2 cellular contexts compared by ENCODE assay signal in the genomic region with DNA sequence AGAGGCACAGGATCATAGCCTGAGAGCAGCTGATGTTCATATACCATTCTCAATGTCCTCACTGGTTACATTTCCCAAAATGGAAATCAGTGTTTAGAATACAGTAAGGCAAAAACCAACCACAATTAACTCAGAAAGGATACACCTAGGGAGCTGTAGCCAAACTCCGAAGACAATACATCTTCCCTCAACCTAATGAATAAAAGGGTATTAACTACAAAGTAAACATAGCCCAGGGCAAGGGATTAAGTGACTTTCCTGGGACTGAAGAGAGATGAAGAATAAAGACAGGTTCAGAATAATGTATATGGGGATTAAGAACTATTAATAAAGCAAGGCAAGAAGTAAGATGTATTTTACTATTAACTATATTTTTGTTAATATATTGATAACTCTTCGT.
TF ChIP-seq lines count a peak whose summit lies in the region.

No MANE protein-coding gene starts in this region.

TF ChIP-seq in GM23338, 12 proteins besides CTCF, POLR2A, EP300 and RAD21 (continued from another document):
- TF ChIP-seq, protein P1, sequence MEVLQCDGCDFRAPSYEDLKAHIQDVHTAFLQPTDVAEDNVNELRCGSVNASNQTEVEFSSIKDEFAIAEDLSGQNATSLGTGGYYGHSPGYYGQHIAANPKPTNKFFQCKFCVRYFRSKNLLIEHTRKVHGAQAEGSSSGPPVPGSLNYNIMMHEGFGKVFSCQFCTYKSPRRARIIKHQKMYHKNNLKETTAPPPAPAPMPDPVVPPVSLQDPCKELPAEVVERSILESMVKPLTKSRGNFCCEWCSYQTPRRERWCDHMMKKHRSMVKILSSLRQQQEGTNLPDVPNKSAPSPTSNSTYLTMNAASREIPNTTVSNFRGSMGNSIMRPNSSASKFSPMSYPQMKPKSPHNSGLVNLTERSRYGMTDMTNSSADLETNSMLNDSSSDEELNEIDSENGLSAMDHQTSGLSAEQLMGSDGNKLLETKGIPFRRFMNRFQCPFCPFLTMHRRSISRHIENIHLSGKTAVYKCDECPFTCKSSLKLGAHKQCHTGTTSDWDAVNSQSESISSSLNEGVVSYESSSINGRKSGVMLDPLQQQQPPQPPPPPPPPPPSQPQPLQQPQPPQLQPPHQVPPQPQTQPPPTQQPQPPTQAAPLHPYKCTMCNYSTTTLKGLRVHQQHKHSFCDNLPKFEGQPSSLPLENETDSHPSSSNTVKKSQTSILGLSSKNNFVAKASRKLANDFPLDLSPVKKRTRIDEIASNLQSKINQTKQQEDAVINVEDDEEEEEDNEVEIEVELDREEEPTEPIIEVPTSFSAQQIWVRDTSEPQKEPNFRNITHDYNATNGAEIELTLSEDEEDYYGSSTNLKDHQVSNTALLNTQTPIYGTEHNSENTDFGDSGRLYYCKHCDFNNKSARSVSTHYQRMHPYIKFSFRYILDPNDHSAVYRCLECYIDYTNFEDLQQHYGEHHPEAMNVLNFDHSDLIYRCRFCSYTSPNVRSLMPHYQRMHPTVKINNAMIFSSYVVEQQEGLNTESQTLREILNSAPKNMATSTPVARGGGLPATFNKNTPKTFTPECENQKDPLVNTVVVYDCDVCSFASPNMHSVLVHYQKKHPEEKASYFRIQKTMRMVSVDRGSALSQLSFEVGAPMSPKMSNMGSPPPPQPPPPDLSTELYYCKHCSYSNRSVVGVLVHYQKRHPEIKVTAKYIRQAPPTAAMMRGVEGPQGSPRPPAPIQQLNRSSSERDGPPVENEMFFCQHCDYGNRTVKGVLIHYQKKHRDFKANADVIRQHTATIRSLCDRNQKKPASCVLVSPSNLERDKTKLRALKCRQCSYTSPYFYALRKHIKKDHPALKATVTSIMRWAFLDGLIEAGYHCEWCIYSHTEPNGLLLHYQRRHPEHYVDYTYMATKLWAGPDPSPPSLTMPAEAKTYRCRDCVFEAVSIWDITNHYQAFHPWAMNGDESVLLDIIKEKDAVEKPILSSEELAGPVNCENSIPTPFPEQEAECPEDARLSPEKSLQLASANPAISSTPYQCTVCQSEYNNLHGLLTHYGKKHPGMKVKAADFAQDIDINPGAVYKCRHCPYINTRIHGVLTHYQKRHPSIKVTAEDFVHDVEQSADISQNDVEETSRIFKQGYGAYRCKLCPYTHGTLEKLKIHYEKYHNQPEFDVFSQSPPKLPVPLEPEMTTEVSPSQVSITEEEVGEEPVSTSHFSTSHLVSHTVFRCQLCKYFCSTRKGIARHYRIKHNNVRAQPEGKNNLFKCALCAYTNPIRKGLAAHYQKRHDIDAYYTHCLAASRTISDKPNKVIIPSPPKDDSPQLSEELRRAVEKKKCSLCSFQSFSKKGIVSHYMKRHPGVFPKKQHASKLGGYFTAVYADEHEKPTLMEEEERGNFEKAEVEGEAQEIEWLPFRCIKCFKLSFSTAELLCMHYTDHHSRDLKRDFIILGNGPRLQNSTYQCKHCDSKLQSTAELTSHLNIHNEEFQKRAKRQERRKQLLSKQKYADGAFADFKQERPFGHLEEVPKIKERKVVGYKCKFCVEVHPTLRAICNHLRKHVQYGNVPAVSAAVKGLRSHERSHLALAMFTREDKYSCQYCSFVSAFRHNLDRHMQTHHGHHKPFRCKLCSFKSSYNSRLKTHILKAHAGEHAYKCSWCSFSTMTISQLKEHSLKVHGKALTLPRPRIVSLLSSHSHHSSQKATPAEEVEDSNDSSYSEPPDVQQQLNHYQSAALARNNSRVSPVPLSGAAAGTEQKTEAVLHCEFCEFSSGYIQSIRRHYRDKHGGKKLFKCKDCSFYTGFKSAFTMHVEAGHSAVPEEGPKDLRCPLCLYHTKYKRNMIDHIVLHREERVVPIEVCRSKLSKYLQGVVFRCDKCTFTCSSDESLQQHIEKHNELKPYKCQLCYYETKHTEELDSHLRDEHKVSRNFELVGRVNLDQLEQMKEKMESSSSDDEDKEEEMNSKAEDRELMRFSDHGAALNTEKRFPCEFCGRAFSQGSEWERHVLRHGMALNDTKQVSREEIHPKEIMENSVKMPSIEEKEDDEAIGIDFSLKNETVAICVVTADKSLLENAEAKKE (CRISPR knock-in tag; IDR thresholded peaks at IDR 0.05), result no peak
- TF ChIP-seq, protein P2, sequence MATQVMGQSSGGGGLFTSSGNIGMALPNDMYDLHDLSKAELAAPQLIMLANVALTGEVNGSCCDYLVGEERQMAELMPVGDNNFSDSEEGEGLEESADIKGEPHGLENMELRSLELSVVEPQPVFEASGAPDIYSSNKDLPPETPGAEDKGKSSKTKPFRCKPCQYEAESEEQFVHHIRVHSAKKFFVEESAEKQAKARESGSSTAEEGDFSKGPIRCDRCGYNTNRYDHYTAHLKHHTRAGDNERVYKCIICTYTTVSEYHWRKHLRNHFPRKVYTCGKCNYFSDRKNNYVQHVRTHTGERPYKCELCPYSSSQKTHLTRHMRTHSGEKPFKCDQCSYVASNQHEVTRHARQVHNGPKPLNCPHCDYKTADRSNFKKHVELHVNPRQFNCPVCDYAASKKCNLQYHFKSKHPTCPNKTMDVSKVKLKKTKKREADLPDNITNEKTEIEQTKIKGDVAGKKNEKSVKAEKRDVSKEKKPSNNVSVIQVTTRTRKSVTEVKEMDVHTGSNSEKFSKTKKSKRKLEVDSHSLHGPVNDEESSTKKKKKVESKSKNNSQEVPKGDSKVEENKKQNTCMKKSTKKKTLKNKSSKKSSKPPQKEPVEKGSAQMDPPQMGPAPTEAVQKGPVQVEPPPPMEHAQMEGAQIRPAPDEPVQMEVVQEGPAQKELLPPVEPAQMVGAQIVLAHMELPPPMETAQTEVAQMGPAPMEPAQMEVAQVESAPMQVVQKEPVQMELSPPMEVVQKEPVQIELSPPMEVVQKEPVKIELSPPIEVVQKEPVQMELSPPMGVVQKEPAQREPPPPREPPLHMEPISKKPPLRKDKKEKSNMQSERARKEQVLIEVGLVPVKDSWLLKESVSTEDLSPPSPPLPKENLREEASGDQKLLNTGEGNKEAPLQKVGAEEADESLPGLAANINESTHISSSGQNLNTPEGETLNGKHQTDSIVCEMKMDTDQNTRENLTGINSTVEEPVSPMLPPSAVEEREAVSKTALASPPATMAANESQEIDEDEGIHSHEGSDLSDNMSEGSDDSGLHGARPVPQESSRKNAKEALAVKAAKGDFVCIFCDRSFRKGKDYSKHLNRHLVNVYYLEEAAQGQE (IDR thresholded peaks at IDR 0.05; ENCODE audit: unreplicated experiment), result no peak
- TF ChIP-seq CREB1 (CRISPR knock-in tag; IDR thresholded peaks at IDR 0.05; ENCODE audit: low read depth) (no peak), POLR2AphosphoS5 (IDR thresholded peaks at IDR 0.05; ENCODE audit: low read depth) (no peak), EZH2phosphoT487 (IDR thresholded peaks at IDR 0.05; ENCODE audit: unreplicated experiment) (no peak), ZNF114 (CRISPR knock-in tag; IDR thresholded peaks at IDR 0.05) (no peak), STAT1 (IDR thresholded peaks at IDR 0.05; ENCODE audit: unreplicated experiment) (no peak), EZH2 (IDR thresholded peaks at IDR 0.05; ENCODE audit: low read depth, unreplicated experiment) (no peak)
- TF ChIP-seq, protein P3, sequence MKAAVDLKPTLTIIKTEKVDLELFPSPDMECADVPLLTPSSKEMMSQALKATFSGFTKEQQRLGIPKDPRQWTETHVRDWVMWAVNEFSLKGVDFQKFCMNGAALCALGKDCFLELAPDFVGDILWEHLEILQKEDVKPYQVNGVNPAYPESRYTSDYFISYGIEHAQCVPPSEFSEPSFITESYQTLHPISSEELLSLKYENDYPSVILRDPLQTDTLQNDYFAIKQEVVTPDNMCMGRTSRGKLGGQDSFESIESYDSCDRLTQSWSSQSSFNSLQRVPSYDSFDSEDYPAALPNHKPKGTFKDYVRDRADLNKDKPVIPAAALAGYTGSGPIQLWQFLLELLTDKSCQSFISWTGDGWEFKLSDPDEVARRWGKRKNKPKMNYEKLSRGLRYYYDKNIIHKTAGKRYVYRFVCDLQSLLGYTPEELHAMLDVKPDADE (IDR thresholded peaks at IDR 0.05), result no peak

TF ChIP-seq in WTC11, 78 proteins besides CTCF, POLR2A, EP300 and RAD21 (continued from another document):
- TF ChIP-seq, protein P4, sequence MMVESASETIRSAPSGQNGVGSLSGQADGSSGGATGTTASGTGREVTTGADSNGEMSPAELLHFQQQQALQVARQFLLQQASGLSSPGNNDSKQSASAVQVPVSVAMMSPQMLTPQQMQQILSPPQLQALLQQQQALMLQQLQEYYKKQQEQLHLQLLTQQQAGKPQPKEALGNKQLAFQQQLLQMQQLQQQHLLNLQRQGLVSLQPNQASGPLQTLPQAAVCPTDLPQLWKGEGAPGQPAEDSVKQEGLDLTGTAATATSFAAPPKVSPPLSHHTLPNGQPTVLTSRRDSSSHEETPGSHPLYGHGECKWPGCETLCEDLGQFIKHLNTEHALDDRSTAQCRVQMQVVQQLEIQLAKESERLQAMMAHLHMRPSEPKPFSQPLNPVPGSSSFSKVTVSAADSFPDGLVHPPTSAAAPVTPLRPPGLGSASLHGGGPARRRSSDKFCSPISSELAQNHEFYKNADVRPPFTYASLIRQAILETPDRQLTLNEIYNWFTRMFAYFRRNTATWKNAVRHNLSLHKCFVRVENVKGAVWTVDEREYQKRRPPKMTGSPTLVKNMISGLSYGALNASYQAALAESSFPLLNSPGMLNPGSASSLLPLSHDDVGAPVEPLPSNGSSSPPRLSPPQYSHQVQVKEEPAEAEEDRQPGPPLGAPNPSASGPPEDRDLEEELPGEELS (CRISPR knock-in tag; IDR thresholded peaks at IDR 0.05), result no peak
- TF ChIP-seq, protein P5, sequence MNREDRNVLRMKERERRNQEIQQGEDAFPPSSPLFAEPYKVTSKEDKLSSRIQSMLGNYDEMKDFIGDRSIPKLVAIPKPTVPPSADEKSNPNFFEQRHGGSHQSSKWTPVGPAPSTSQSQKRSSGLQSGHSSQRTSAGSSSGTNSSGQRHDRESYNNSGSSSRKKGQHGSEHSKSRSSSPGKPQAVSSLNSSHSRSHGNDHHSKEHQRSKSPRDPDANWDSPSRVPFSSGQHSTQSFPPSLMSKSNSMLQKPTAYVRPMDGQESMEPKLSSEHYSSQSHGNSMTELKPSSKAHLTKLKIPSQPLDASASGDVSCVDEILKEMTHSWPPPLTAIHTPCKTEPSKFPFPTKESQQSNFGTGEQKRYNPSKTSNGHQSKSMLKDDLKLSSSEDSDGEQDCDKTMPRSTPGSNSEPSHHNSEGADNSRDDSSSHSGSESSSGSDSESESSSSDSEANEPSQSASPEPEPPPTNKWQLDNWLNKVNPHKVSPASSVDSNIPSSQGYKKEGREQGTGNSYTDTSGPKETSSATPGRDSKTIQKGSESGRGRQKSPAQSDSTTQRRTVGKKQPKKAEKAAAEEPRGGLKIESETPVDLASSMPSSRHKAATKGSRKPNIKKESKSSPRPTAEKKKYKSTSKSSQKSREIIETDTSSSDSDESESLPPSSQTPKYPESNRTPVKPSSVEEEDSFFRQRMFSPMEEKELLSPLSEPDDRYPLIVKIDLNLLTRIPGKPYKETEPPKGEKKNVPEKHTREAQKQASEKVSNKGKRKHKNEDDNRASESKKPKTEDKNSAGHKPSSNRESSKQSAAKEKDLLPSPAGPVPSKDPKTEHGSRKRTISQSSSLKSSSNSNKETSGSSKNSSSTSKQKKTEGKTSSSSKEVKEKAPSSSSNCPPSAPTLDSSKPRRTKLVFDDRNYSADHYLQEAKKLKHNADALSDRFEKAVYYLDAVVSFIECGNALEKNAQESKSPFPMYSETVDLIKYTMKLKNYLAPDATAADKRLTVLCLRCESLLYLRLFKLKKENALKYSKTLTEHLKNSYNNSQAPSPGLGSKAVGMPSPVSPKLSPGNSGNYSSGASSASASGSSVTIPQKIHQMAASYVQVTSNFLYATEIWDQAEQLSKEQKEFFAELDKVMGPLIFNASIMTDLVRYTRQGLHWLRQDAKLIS (CRISPR knock-in tag; IDR thresholded peaks at IDR 0.05; ENCODE audit: borderline replicate concordance), result no peak
- TF ChIP-seq TCF7 (CRISPR knock-in tag; IDR thresholded peaks at IDR 0.05; ENCODE audit: low read depth) (no peak), GABPB1 (CRISPR knock-in tag; IDR thresholded peaks at IDR 0.05) (no peak), OVOL2 (CRISPR knock-in tag; IDR thresholded peaks at IDR 0.05; ENCODE audit: borderline replicate concordance) (no peak), SOX15 (CRISPR knock-in tag; IDR thresholded peaks at IDR 0.05) (no peak), KAT7 (CRISPR knock-in tag; IDR thresholded peaks at IDR 0.05; ENCODE audit: borderline replicate concordance) (no peak)
- TF ChIP-seq, protein P6, sequence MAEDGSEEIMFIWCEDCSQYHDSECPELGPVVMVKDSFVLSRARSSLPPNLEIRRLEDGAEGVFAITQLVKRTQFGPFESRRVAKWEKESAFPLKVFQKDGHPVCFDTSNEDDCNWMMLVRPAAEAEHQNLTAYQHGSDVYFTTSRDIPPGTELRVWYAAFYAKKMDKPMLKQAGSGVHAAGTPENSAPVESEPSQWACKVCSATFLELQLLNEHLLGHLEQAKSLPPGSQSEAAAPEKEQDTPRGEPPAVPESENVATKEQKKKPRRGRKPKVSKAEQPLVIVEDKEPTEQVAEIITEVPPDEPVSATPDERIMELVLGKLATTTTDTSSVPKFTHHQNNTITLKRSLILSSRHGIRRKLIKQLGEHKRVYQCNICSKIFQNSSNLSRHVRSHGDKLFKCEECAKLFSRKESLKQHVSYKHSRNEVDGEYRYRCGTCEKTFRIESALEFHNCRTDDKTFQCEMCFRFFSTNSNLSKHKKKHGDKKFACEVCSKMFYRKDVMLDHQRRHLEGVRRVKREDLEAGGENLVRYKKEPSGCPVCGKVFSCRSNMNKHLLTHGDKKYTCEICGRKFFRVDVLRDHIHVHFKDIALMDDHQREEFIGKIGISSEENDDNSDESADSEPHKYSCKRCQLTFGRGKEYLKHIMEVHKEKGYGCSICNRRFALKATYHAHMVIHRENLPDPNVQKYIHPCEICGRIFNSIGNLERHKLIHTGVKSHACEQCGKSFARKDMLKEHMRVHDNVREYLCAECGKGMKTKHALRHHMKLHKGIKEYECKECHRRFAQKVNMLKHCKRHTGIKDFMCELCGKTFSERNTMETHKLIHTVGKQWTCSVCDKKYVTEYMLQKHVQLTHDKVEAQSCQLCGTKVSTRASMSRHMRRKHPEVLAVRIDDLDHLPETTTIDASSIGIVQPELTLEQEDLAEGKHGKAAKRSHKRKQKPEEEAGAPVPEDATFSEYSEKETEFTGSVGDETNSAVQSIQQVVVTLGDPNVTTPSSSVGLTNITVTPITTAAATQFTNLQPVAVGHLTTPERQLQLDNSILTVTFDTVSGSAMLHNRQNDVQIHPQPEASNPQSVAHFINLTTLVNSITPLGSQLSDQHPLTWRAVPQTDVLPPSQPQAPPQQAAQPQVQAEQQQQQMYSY (CRISPR knock-in tag; IDR thresholded peaks at IDR 0.05), result no peak
- TF ChIP-seq, protein P7, sequence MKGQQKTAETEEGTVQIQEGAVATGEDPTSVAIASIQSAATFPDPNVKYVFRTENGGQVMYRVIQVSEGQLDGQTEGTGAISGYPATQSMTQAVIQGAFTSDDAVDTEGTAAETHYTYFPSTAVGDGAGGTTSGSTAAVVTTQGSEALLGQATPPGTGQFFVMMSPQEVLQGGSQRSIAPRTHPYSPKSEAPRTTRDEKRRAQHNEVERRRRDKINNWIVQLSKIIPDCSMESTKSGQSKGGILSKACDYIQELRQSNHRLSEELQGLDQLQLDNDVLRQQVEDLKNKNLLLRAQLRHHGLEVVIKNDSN (CRISPR knock-in tag; IDR thresholded peaks at IDR 0.05), result no peak
